Comparison of ENCODE assay signal across 8 cellular contexts in the genomic region with DNA sequence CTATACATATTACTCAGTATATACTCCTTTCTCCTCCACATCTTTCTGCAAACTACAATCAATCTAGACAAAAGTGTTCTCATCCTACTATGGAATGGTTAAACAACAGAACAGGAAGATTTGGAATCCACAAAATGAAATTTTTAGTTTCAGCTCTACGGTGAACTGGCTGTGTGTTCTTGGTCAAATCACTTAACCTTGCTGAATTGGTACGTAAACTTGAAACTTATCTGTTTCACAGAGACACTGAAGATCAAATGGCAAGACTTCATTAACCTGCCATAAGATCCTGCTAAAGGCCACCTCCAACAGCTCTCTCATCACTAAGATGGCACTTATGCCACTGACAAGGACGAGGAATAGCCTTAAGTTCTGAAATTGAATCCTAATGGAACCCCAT. TPM values are rescaled to one million over a fixed set of nuclear protein-coding genes. Genes with fewer than 3 reads are reported as not detected.
A peak's percentile ranks its signal among the peaks of the same experiment; 100 is the strongest.
DNase-seq lines count a peak whose midpoint lies in the region; ATAC-seq and TF ChIP-seq lines count a peak whose summit lies in the region.

No MANE protein-coding gene starts in this region.

- no peak overlapping the region for H3K9ac ChIP-seq in HUES6 (ENCODE audit: low read length)

- no peaks in the 10 kb centered on the region for H3K9me3 Mint-ChIP-seq in MCF 10A (ENCODE audit: unreplicated experiment)
- H3K9me3 Mint-ChIP-seq in naive thymus-derived CD4-positive, alpha-beta T cell, result peaks cover 0 to 1% (median 0%) of the 10 kb centered on the region in 11 donors

- CTCF ChIA-PET in MCF 10A (lab: Yijun Ruan, JAX), result interaction anchor here (1.5 to 4.7 kb wide), 2 partner anchors 77 to 469 kb away, joined by 4 to 43 read pairs; no protein-coding TSS in a partner anchor
- CTCF ChIA-PET in naive thymus-derived CD4-positive, alpha-beta T cell (lab: Charles Lee), result no interaction called here

- H3K27ac Mint-ChIP-seq in MCF 10A (ENCODE audit: low read depth, unreplicated experiment), result peak overlapping the region; percentile 88
- H3K27ac Mint-ChIP-seq in naive thymus-derived CD4-positive, alpha-beta T cell, result peak overlapping the region; percentile 90 to 97 (median 93)

- H3K9me3 ChIP-seq in HUES6 (ENCODE audit: control insufficient read depth, insufficient read depth, low read depth, low read length), result no peaks in the 10 kb centered on the region
- no peaks in the 10 kb centered on the region for H3K9me3 ChIP-seq in naive thymus-derived CD4-positive, alpha-beta T cell (ENCODE audit: control insufficient read depth in 2 of 3, low read length in 3 of 3)

- POLR2A ChIA-PET in MCF 10A (lab: Yijun Ruan, JAX), result interaction anchor here (0.7 to 4.7 kb wide), 11 partner anchors 10 to 393 kb away, joined by 3 to 69 read pairs (median 8); partner anchors contain the start of genes DDX56, NPC1L1 and TMED4
- POLR2A ChIA-PET in naive thymus-derived CD4-positive, alpha-beta T cell (lab: Charles Lee), result interaction anchor here (1.0 to 3.2 kb wide), 7 partner anchors 8 to 397 kb away, joined by 3 to 42 read pairs (median 6); partner anchors contain the start of gene DDX56

- intact Hi-C loops in MCF 10A (cut with micrococcal nuclease), result no loop called here
- intact Hi-C loops in naive thymus-derived CD4-positive, alpha-beta T cell (cut with micrococcal nuclease), result no loop called here

- H3K4me3 ChIP-seq in AG10803 (ENCODE audit: low read length) (peak overlapping the region; percentile 97), HUES6 (ENCODE audit: low read depth, low read length) (peak overlapping the region; percentile 88)
- peak overlapping the region; percentile 92 for H3K4me3 ChIP-seq in naive thymus-derived CD4-positive, alpha-beta T cell (ENCODE audit: low read length)

- H3K36me3 Mint-ChIP-seq in MCF 10A (ENCODE audit: insufficient read depth, unreplicated experiment), result peaks cover 19% of the 10 kb centered on the region
- H3K36me3 Mint-ChIP-seq in naive thymus-derived CD4-positive, alpha-beta T cell, result peaks cover 8 to 33% (median 26%) of the 10 kb centered on the region in 5 donors

- no peak for ATAC-seq in naive thymus-derived CD4-positive, alpha-beta T cell
- no peak for ATAC-seq in HG03432 (IDR thresholded peaks at IDR 0.05; ENCODE audit: unreplicated experiment)

- no peaks in the 10 kb centered on the region for H3K27me3 Mint-ChIP-seq in MCF 10A (ENCODE audit: insufficient read depth, unreplicated experiment)
- no peaks in the 10 kb centered on the region for H3K27me3 Mint-ChIP-seq in naive thymus-derived CD4-positive, alpha-beta T cell

- no TSS peak for BruUV-seq in MCF 10A (replicated peaks; lab: Mats Ljungman, UMichigan)

- no peak overlapping the region for H3K27ac ChIP-seq in HUES6 (ENCODE audit: low read depth, low read length)
- H3K27ac ChIP-seq in naive thymus-derived CD4-positive, alpha-beta T cell (ENCODE audit: low read depth, low read length), result peak overlapping the region; percentile 98

- TF ChIP-seq CTCF in AG10803 (conservative IDR thresholded peaks at IDR 0.05; ENCODE audit: low read length), result no peak
- no peak for TF ChIP-seq CTCF in MCF 10A (IDR thresholded peaks at IDR 0.05; ENCODE audit: unreplicated experiment)

- DNase-seq in AG10803 (ENCODE audit: low read depth) (no peak), MCF 10A (ENCODE audit: unreplicated experiment) (no peak), NCI-H1105 treated with DMSO at 0.1 percent for 48 hours (lab: John Stamatoyannopoulos, UW) (no peak), NCI-H69 (lab: John Stamatoyannopoulos, UW) (no peak), NCI-H2081 treated with DMSO at 0.1 percent for 48 hours (lab: John Stamatoyannopoulos, UW) (no peak)
- DNase-seq in naive thymus-derived CD4-positive, alpha-beta T cell, result no peak

- H3K4me3 Mint-ChIP-seq in MCF 10A (ENCODE audit: unreplicated experiment), result peak overlapping the region; percentile 80
- peak overlapping the region; percentile 85 to 96 (median 90) for H3K4me3 Mint-ChIP-seq in naive thymus-derived CD4-positive, alpha-beta T cell

- H3K36me3 ChIP-seq in HUES6 (ENCODE audit: control insufficient read depth, insufficient read depth, low read length), result peaks cover 23% of the 10 kb centered on the region
- peaks cover 10 to 19% (median 11%) of the 10 kb centered on the region in 3 experiments for H3K36me3 ChIP-seq in naive thymus-derived CD4-positive, alpha-beta T cell (ENCODE audit: control insufficient read depth in 2 of 3, insufficient read depth in 3 of 3, low read length in 3 of 3)

- peaks cover 49% of the 10 kb centered on the region for H3K4me1 Mint-ChIP-seq in MCF 10A (ENCODE audit: insufficient read depth, unreplicated experiment)
- H3K4me1 Mint-ChIP-seq in naive thymus-derived CD4-positive, alpha-beta T cell, result peaks cover 46 to 69% (median 61%) of the 10 kb centered on the region in 7 donors

- H3K27me3 ChIP-seq in HUES6 (ENCODE audit: control insufficient read depth, insufficient read depth, low read length), result no peaks in the 10 kb centered on the region
- no peaks in the 10 kb centered on the region for H3K27me3 ChIP-seq in naive thymus-derived CD4-positive, alpha-beta T cell (ENCODE audit: control insufficient read depth in 2 of 2, insufficient read depth in 2 of 2, low read length in 2 of 2)

- peaks cover 12% of the 10 kb centered on the region for H3K4me1 ChIP-seq in HUES6 (ENCODE audit: control insufficient read depth, insufficient read depth, low read length)
- peaks cover 29 to 44% of the 10 kb centered on the region in 2 donors for H3K4me1 ChIP-seq in naive thymus-derived CD4-positive, alpha-beta T cell (ENCODE audit: control insufficient read depth in 2 of 2, insufficient read depth in 2 of 2, low read length in 2 of 2)

RNA-seq across cellular contexts. Expression of gene NUDCD3, which starts 1.5 kb away (rescaled TPM):
- 85.5 and 87.7 TPM in 2 replicates for total RNA-seq in MCF 10A (2022)
- 100 to 1,000 TPM in 2 of 5 experiments, 10 to 100 TPM in 3; 79.4 to 117 (median 91.0) TPM for total RNA-seq in naive thymus-derived CD4-positive, alpha-beta T cell
- 10 to 100 TPM; 51.5 to 55.6 TPM for polyA plus RNA-seq in naive thymus-derived CD4-positive, alpha-beta T cell

RNA-seq across cellular contexts. Expression of gene NPC1L1, which starts 52.2 kb away (rescaled TPM):
- total RNA-seq in MCF 10A (2022), result 0.07 TPM in 1 of 2 replicates, not detected in the other
- total RNA-seq in naive thymus-derived CD4-positive, alpha-beta T cell, result under 1 TPM in 4 of 5 experiments, not detected in 1; 0.11 to 0.32 (median 0.21) TPM
- not detected for polyA plus RNA-seq in naive thymus-derived CD4-positive, alpha-beta T cell
